12 cellular contexts compared by ENCODE assay signal in genomic region chr15:77538793-77539487, GRCh38.
DNase-seq lines count a peak whose midpoint lies in the region; ATAC-seq and TF ChIP-seq lines count a peak whose summit lies in the region.
"Had no signal": no experiment of that assay in that cellular context is flagged by ENCODE, and none has a peak within 500 bp of the region (broad histone marks: within the 10 kb centered on the region; RNA-seq: fewer than 3 reads in every experiment).

No MANE protein-coding gene starts in this region.

- no peak overlapping the region for H4K91ac ChIP-seq in H9 (ENCODE audit: insufficient read length, low read depth, low read length)

- no peak overlapping the region for H3K56ac ChIP-seq in H9 (ENCODE audit: insufficient read length, low read depth, low read length)

- H3K27me3 ChIP-seq in H9 (ENCODE audit: insufficient read depth, low read length) (no peaks in the 10 kb centered on the region), sigmoid colon (no peaks in the 10 kb centered on the region)
- H3K27me3 ChIP-seq: adrenal gland, BLaER1, suprapubic skin had no signal

- H3T11ph ChIP-seq in H9 (ENCODE audit: low read length), result no peak overlapping the region

- no peak overlapping the region for H3K9ac ChIP-seq in H9 (ENCODE audit: extremely low read depth, insufficient read length, low read length)
- H3K9ac ChIP-seq: BLaER1 had no signal

- no peaks in the 10 kb centered on the region for H3K79me1 ChIP-seq in H9 (ENCODE audit: insufficient read depth, low read depth, low read length, poor library complexity, severe bottlenecking)

- peaks cover 25% of the 10 kb centered on the region for H3K4me1 ChIP-seq in H9 (ENCODE audit: insufficient read depth, low read length)
- peaks cover 0 to 19% (median 13%) of the 10 kb centered on the region in 4 donors for H3K4me1 ChIP-seq in sigmoid colon

- DNase-seq in H9, result no peak
- DNase-seq in NCI-H2171 (lab: John Stamatoyannopoulos, UW), result peak; percentile 86
- no peak for DNase-seq in caudate nucleus (lab: John Stamatoyannopoulos, UW)
- DNase-seq in sigmoid colon, result peak; percentile 49
- no peak for DNase-seq in NAMALWA (ENCODE audit: low spot score)
- DNase-seq in hepatic stellate cell (ENCODE audit: low spot score), result no peak
- no peak for DNase-seq in NOMO-1 treated with dmso at 0.1 percent for 144 hours (lab: John Stamatoyannopoulos, UW; ENCODE audit: unreplicated experiment)
- DNase-seq: activated CD8-positive, alpha-beta memory T cell treated with anti-CD3 and anti-CD28 coated beads, Interleukin-2, amount 10 ng/mL, durations not matched to agents 7 days and 5 days; adrenal gland had no signal

- H3K23me2 ChIP-seq in H9 (ENCODE audit: insufficient read length, low read depth, low read length, poor library complexity, severe bottlenecking), result no peaks in the 10 kb centered on the region

- H3K36me3 ChIP-seq in sigmoid colon, result no peaks in the 10 kb centered on the region
- H3K36me3 ChIP-seq: adrenal gland, BLaER1, suprapubic skin had no signal

- H3K27ac Mint-ChIP-seq in H9, result peak overlapping the region in 1 of 3 experiments; percentile 57; a peak in 2 of 7 replicates
- H3K27ac Mint-ChIP-seq: activated CD8-positive, alpha-beta memory T cell treated with anti-CD3 and anti-CD28 coated beads, Interleukin-2, amount 10 ng/mL, durations not matched to agents 7 days and 5 days had no signal

- no peaks in the 10 kb centered on the region for H4K20me1 ChIP-seq in H9 (ENCODE audit: control insufficient read depth, insufficient read depth, insufficient read length)
- H4K20me1 ChIP-seq: BLaER1 had no signal

- H3K4me3 Mint-ChIP-seq in H9, result no peak overlapping the region
- H3K4me3 Mint-ChIP-seq: activated CD8-positive, alpha-beta memory T cell treated with anti-CD3 and anti-CD28 coated beads, Interleukin-2, amount 10 ng/mL, durations not matched to agents 7 days and 5 days had no signal

- TF ChIP-seq POLR2A in sigmoid colon (IDR thresholded peaks at IDR 0.05), result no peak

- no peak overlapping the region for H2BK15ac ChIP-seq in H9 (ENCODE audit: low read depth, low read length)

- no peak overlapping the region for H3K4me3 ChIP-seq in sigmoid colon
- H3K4me3 ChIP-seq: adrenal gland, BLaER1, suprapubic skin had no signal

- TF ChIP-seq EP300 in sigmoid colon (IDR thresholded peaks at IDR 0.05), result no peak

- H3K36me3 Mint-ChIP-seq in H9 (ENCODE audit: insufficient read depth in 1 of 3, low read depth in 3 of 3), result no peaks in the 10 kb centered on the region
- H3K36me3 Mint-ChIP-seq: activated CD8-positive, alpha-beta memory T cell treated with anti-CD3 and anti-CD28 coated beads, Interleukin-2, amount 10 ng/mL, durations not matched to agents 7 days and 5 days had no signal

- H3K23ac ChIP-seq in H9 (ENCODE audit: insufficient read length, low read depth, low read length), result no peak overlapping the region

- H3K79me2 ChIP-seq in H9 (ENCODE audit: insufficient read depth, low read length), result no peaks in the 10 kb centered on the region

- H3K27me3 Mint-ChIP-seq in H9 (ENCODE audit: low read depth), result peaks cover 14% of the 10 kb centered on the region

- ATAC-seq in HG02759 (IDR thresholded peaks at IDR 0.05; ENCODE audit: unreplicated experiment), result no peak
- ATAC-seq: activated CD8-positive, alpha-beta memory T cell treated with anti-CD3 and anti-CD28 coated beads, Interleukin-2, amount 10 ng/mL, durations not matched to agents 7 days and 5 days had no signal

- H2BK5ac ChIP-seq in H9 (ENCODE audit: insufficient read length, low read length), result no peak overlapping the region

- H3K9me3 ChIP-seq in H9 (ENCODE audit: control insufficient read depth, low read depth, low read length) (no peaks in the 10 kb centered on the region), sigmoid colon (no peaks in the 10 kb centered on the region)
- H3K9me3 ChIP-seq: adrenal gland, BLaER1, suprapubic skin had no signal

- no peak overlapping the region for H4K8ac ChIP-seq in H9 (replicated peaks; ENCODE audit: insufficient read length, low read depth, low read length)

- H3K27ac ChIP-seq in H9 (ENCODE audit: insufficient read length, low read depth, low read length) (peak overlapping the region; percentile 21), caudate nucleus (ENCODE audit: low read depth, low read length) (peak overlapping the region; percentile 92), sigmoid colon (no peak overlapping the region)
- H3K27ac ChIP-seq: adrenal gland, BLaER1, suprapubic skin had no signal

- H3K4me1 Mint-ChIP-seq in H9, result peaks cover 70 to 74% of the 10 kb centered on the region in 2 experiments

- H4K5ac ChIP-seq in H9 (ENCODE audit: insufficient read length, low read depth, low read length), result no peak overlapping the region

- TF ChIP-seq CTCF in H9 (conservative IDR thresholded peaks at IDR 0.05), result no peak
- no peak for TF ChIP-seq CTCF in sigmoid colon (IDR thresholded peaks at IDR 0.05)

- H2BK120ac ChIP-seq in H9 (ENCODE audit: low read depth, low read length, poor library complexity, severe bottlenecking), result no peak overlapping the region

- H3K4ac ChIP-seq in H9 (ENCODE audit: low read depth, low read length), result no peak overlapping the region

- intact Hi-C loops in sigmoid colon (cut with DNase I), result no loop called here

- no peak overlapping the region for H3K4me2 ChIP-seq in H9 (ENCODE audit: insufficient read depth, insufficient read length, low read length)

- H3K9me3 Mint-ChIP-seq in H9, result no peaks in the 10 kb centered on the region; a peak in 1 of 5 replicates

- peak overlapping the region; percentile 54; the same call in 1 of the 2 replicates for H3K14ac ChIP-seq in H9 (ENCODE audit: insufficient read depth, low read length)

- no peak overlapping the region for H2BK12ac ChIP-seq in H9 (ENCODE audit: insufficient read length, low read depth, low read length)

- peak overlapping the region; percentile 4 for H3K18ac ChIP-seq in H9 (ENCODE audit: insufficient read length, low read depth, low read length)

- WGBS in H9 (ENCODE audit: extremely low coverage, insufficient read length, low lambda C conversion rate), result no CpG with 5 or more reads among the region's 5 CpGs
- WGBS in sigmoid colon, 2 donors, result 22 to 68% methylated on average over 5 of the region's 5 CpGs

- H2AK5ac ChIP-seq in H9 (ENCODE audit: insufficient read length, low read length), result no peak overlapping the region

- no peak overlapping the region for H2BK20ac ChIP-seq in H9 (ENCODE audit: low read depth, low read length, poor library complexity, severe bottlenecking)

- H2AFZ ChIP-seq in H9 (ENCODE audit: low read length), result no peak overlapping the region

Comparison
In these comparisons a context has a peak if more than half of its experiments do, and no peak if none do; other contexts are left out.
1. DNase-seq: peak in NCI-H2171 (single experiment) and sigmoid colon (single experiment); none in H9 (single experiment), caudate nucleus (0 of 61), NAMALWA (single experiment), hepatic stellate cell (single experiment) and NOMO-1 treated with dmso at 0.1 percent for 144 hours (single experiment).
2. H3K27ac ChIP-seq: peak in H9 (single experiment) and caudate nucleus (single experiment); none in sigmoid colon (0 of 4).